ENCODE assay signal across 22 cellular contexts in genomic region chr10:116637830-116638229, GRCh38. TPM values are rescaled to one million over a fixed set of nuclear protein-coding genes. Genes with fewer than 3 reads are reported as not detected.
DNase-seq lines count a peak whose midpoint lies in the region; ATAC-seq and TF ChIP-seq lines count a peak whose summit lies in the region.
"Had no signal": no experiment of that assay in that cellular context is flagged by ENCODE, and none has a peak within 500 bp of the region (broad histone marks: within the 10 kb centered on the region; RNA-seq: fewer than 3 reads in every experiment).

No MANE protein-coding gene starts in this region.

- H3K9me3 ChIP-seq in thyroid gland, result no peaks in the 10 kb centered on the region
- H3K9me3 ChIP-seq: BE2C had no signal

- TF ChIP-seq POLR2A in thyroid gland (IDR thresholded peaks at IDR 0.05), result no peak

- H3K9me3 Mint-ChIP-seq in activated T-cell treated with anti-CD3 and anti-CD28 coated beads, Interleukin-2, amount 50 U/mL, for 4 hours, result no peaks in the 10 kb centered on the region
- H3K9me3 Mint-ChIP-seq in activated CD8-positive, alpha-beta T cell treated with anti-CD3 and anti-CD28 coated beads, Interleukin-2, amount 10 ng/mL, durations not matched to agents 7 days and 5 days (ENCODE audit: insufficient read depth), result no peaks in the 10 kb centered on the region
- H3K9me3 Mint-ChIP-seq in stimulated activated memory B cell treated with anti-CD40 and anti-IgM and Interleukin-4, amounts not matched to agents 10 μg/mL and 1 μg/mL and 100 μg/mL, for 72 hours, result peaks cover 12% of the 10 kb centered on the region
- H3K9me3 Mint-ChIP-seq in CD14-positive monocyte, result peaks cover 0 to 9% (median 2%) of the 10 kb centered on the region in 7 donors
- H3K9me3 Mint-ChIP-seq: CD8-positive, alpha-beta T cell had no signal

- H3K36me3 ChIP-seq in thyroid gland, result no peaks in the 10 kb centered on the region
- H3K36me3 ChIP-seq: BE2C had no signal

- H3K4me1 Mint-ChIP-seq in activated T-cell treated with anti-CD3 and anti-CD28 coated beads, Interleukin-2, amount 50 U/mL, for 4 hours (ENCODE audit: low read depth), result no peaks in the 10 kb centered on the region
- no peaks in the 10 kb centered on the region for H3K4me1 Mint-ChIP-seq in activated CD8-positive, alpha-beta T cell treated with anti-CD3 and anti-CD28 coated beads, Interleukin-2, amount 10 ng/mL, durations not matched to agents 7 days and 5 days (ENCODE audit: low read depth)
- no peaks in the 10 kb centered on the region for H3K4me1 Mint-ChIP-seq in stimulated activated memory B cell treated with anti-CD40 and anti-IgM and Interleukin-4, amounts not matched to agents 10 μg/mL and 1 μg/mL and 100 μg/mL, for 72 hours
- H3K4me1 Mint-ChIP-seq in CD14-positive monocyte, result no peaks in the 10 kb centered on the region

- TF ChIP-seq CTCF in thyroid gland (IDR thresholded peaks at IDR 0.05), result no peak
- no peak for TF ChIP-seq CTCF in CD14-positive monocyte (IDR thresholded peaks at IDR 0.05)

- H3K4me3 ChIP-seq in thyroid gland (replicated peaks in 1 of 3), result no peak overlapping the region

- H3K27ac Mint-ChIP-seq in activated CD8-positive, alpha-beta T cell treated with anti-CD3 and anti-CD28 coated beads, Interleukin-2, amount 10 ng/mL, durations not matched to agents 7 days and 5 days, result no peak overlapping the region
- no peak overlapping the region for H3K27ac Mint-ChIP-seq in stimulated activated memory B cell treated with anti-CD40 and anti-IgM and Interleukin-4, amounts not matched to agents 10 μg/mL and 1 μg/mL and 100 μg/mL, for 72 hours
- H3K27ac Mint-ChIP-seq in CD14-positive monocyte, result no peak overlapping the region
- H3K27ac Mint-ChIP-seq: CD8-positive, alpha-beta T cell had no signal

- intact Hi-C loops in thyroid gland (cut with DNase I), result no loop called here
- intact Hi-C loops in CD14-positive monocyte (cut with micrococcal nuclease), result no loop called here

- H3K4me3 Mint-ChIP-seq in activated T-cell treated with anti-CD3 and anti-CD28 coated beads, Interleukin-2, amount 50 U/mL, for 4 hours, result no peak overlapping the region
- H3K4me3 Mint-ChIP-seq in activated CD8-positive, alpha-beta T cell treated with anti-CD3 and anti-CD28 coated beads, Interleukin-2, amount 10 ng/mL, durations not matched to agents 7 days and 5 days, result no peak overlapping the region
- H3K4me3 Mint-ChIP-seq in stimulated activated memory B cell treated with anti-CD40 and anti-IgM and Interleukin-4, amounts not matched to agents 10 μg/mL and 1 μg/mL and 100 μg/mL, for 72 hours, result no peak overlapping the region
- no peak overlapping the region for H3K4me3 Mint-ChIP-seq in CD14-positive monocyte
- H3K4me3 Mint-ChIP-seq: CD8-positive, alpha-beta T cell had no signal

- DNase-seq in activated T-cell treated with anti-CD3 and anti-CD28 coated beads, Interleukin-2, amount 50 U/mL, for 4 hours, result no peak
- DNase-seq in activated T-cell treated with anti-CD3 and anti-CD28 coated beads, Interleukin-2, amount 50 U/mL, for 48 hours, result no peak
- DNase-seq in HT1080 (ENCODE audit: low read depth), result peak; percentile 15
- DNase-seq in activated CD8-positive, alpha-beta T cell treated with anti-CD3 and anti-CD28 coated beads, Interleukin-2, amount 10 ng/mL, durations not matched to agents 7 days and 5 days, result no peak
- no peak for DNase-seq in thyroid gland
- DNase-seq in CD14-positive monocyte (ENCODE audit: low spot score), result no peak
- no peak for DNase-seq in T-helper 2 cell
- DNase-seq: BE2C; CD8-positive, alpha-beta T cell; DMS79 treated with DMSO at 0.1 percent for 48 hours; GDM1; IMR-90; Kasumi-1; NCI-H1417 treated with DMSO at 0.1 percent for 48 hours; NCI-H1930; NCI-H526 treated with DMSO at 0.1 percent for 48 hours; SIG-M5 had no signal

- CTCF ChIA-PET in activated CD8-positive, alpha-beta T cell treated with anti-CD3 and anti-CD28 coated beads, Interleukin-2, amount 10 ng/mL, durations not matched to agents 7 days and 5 days (lab: Charles Lee), result no interaction called here

- ATAC-seq in activated T-cell treated with anti-CD3 and anti-CD28 coated beads, Interleukin-2, amount 50 U/mL, for 4 hours, result peak; percentile 71 to 73
- peak; percentile 36 for ATAC-seq in activated CD8-positive, alpha-beta T cell treated with anti-CD3 and anti-CD28 coated beads, Interleukin-2, amount 10 ng/mL, durations not matched to agents 7 days and 5 days
- peak; percentile 43 for ATAC-seq in stimulated activated memory B cell treated with anti-CD40 and anti-IgM and Interleukin-4, amounts not matched to agents 10 μg/mL and 1 μg/mL and 100 μg/mL, for 72 hours
- ATAC-seq: CD8-positive, alpha-beta T cell had no signal

- POLR2A ChIA-PET in activated CD8-positive, alpha-beta T cell treated with anti-CD3 and anti-CD28 coated beads, Interleukin-2, amount 10 ng/mL, durations not matched to agents 7 days and 5 days (lab: Charles Lee), result no interaction called here

- H3K27me3 ChIP-seq in thyroid gland, result no peaks in the 10 kb centered on the region
- H3K27me3 ChIP-seq: BE2C had no signal

- no peaks in the 10 kb centered on the region for H3K4me1 ChIP-seq in thyroid gland
- H3K4me1 ChIP-seq: BE2C had no signal

- no peaks in the 10 kb centered on the region for H3K36me3 Mint-ChIP-seq in activated T-cell treated with anti-CD3 and anti-CD28 coated beads, Interleukin-2, amount 50 U/mL, for 4 hours (ENCODE audit: insufficient read depth)
- H3K36me3 Mint-ChIP-seq in activated CD8-positive, alpha-beta T cell treated with anti-CD3 and anti-CD28 coated beads, Interleukin-2, amount 10 ng/mL, durations not matched to agents 7 days and 5 days (ENCODE audit: low read depth), result no peaks in the 10 kb centered on the region
- no peaks in the 10 kb centered on the region for H3K36me3 Mint-ChIP-seq in stimulated activated memory B cell treated with anti-CD40 and anti-IgM and Interleukin-4, amounts not matched to agents 10 μg/mL and 1 μg/mL and 100 μg/mL, for 72 hours
- H3K36me3 Mint-ChIP-seq in CD14-positive monocyte, result no peaks in the 10 kb centered on the region
- H3K36me3 Mint-ChIP-seq: CD8-positive, alpha-beta T cell had no signal

- H3K27ac ChIP-seq in thyroid gland, result no peak overlapping the region
- H3K27ac ChIP-seq: 22Rv1 had no signal

- WGBS in thyroid gland, 2 donors, result 14 to 17% methylated on average over 1 of the region's 1 CpG

- H3K27me3 Mint-ChIP-seq in activated T-cell treated with anti-CD3 and anti-CD28 coated beads, Interleukin-2, amount 50 U/mL, for 4 hours (ENCODE audit: low read depth), result peaks cover 6% of the 10 kb centered on the region
- H3K27me3 Mint-ChIP-seq in activated CD8-positive, alpha-beta T cell treated with anti-CD3 and anti-CD28 coated beads, Interleukin-2, amount 10 ng/mL, durations not matched to agents 7 days and 5 days (ENCODE audit: low read depth), result peaks cover 13% of the 10 kb centered on the region
- no peaks in the 10 kb centered on the region for H3K27me3 Mint-ChIP-seq in stimulated activated memory B cell treated with anti-CD40 and anti-IgM and Interleukin-4, amounts not matched to agents 10 μg/mL and 1 μg/mL and 100 μg/mL, for 72 hours
- H3K27me3 Mint-ChIP-seq in CD14-positive monocyte (ENCODE audit: low read depth in 3 of 3), result peaks cover 0 to 9% (median 8%) of the 10 kb centered on the region in 3 donors

RNA-seq across cellular contexts. Expression of gene PNLIPRP2, which starts 17.1 kb away (rescaled TPM):
- total RNA-seq in activated T-cell treated with anti-CD3 and anti-CD28 coated beads, Interleukin-2, amount 50 U/mL, for 4 hours, result under 1 TPM in 2 of 3 donors, not detected in 1; 0.46 to 0.56 TPM
- total RNA-seq in HT1080 (2014; rRNA removed; shearing (Covaris generic)), result not detected in 2 replicates
- not detected in 2 replicates for polyA plus RNA-seq in HT1080 (2015; cell fraction: cytosol; rRNA removed)
- polyA plus RNA-seq in HT1080 (2015; cell fraction: nucleus; rRNA removed), result not detected in 2 replicates
- not detected for total RNA-seq in activated CD8-positive, alpha-beta T cell treated with anti-CD3 and anti-CD28 coated beads, Interleukin-2, amount 10 ng/mL, durations not matched to agents 7 days and 5 days
- not detected for total RNA-seq in thyroid gland
- not detected for polyA plus RNA-seq in CD14-positive monocyte
- total RNA-seq: CD8-positive, alpha-beta T cell; HT-29; IMR-90; OCI-LY7; RPMI7951 had no signal
- polyA plus RNA-seq: IMR-90 had no signal

RNA-seq across cellular contexts. Expression of gene PNLIPRP1, which starts 47.1 kb away (rescaled TPM):
- 1 to 10 TPM in 1 of 3 donors, under 1 TPM in 2; 0.57 to 1.0 (median 0.90) TPM for total RNA-seq in activated T-cell treated with anti-CD3 and anti-CD28 coated beads, Interleukin-2, amount 50 U/mL, for 4 hours
- total RNA-seq in HT1080 (2014; rRNA removed; shearing (Covaris generic)), result not detected in 2 replicates
- polyA plus RNA-seq in HT1080 (2015; cell fraction: cytosol; rRNA removed), result not detected in 2 replicates
- polyA plus RNA-seq in HT1080 (2015; cell fraction: nucleus; rRNA removed), result not detected in 2 replicates
- not detected for total RNA-seq in activated CD8-positive, alpha-beta T cell treated with anti-CD3 and anti-CD28 coated beads, Interleukin-2, amount 10 ng/mL, durations not matched to agents 7 days and 5 days
- total RNA-seq in thyroid gland, result not detected
- not detected for polyA plus RNA-seq in CD14-positive monocyte
- total RNA-seq: CD8-positive, alpha-beta T cell; HT-29; IMR-90; OCI-LY7; RPMI7951 had no signal
- polyA plus RNA-seq: IMR-90 had no signal
